8 cellular contexts compared by ENCODE assay signal in the genomic region with DNA sequence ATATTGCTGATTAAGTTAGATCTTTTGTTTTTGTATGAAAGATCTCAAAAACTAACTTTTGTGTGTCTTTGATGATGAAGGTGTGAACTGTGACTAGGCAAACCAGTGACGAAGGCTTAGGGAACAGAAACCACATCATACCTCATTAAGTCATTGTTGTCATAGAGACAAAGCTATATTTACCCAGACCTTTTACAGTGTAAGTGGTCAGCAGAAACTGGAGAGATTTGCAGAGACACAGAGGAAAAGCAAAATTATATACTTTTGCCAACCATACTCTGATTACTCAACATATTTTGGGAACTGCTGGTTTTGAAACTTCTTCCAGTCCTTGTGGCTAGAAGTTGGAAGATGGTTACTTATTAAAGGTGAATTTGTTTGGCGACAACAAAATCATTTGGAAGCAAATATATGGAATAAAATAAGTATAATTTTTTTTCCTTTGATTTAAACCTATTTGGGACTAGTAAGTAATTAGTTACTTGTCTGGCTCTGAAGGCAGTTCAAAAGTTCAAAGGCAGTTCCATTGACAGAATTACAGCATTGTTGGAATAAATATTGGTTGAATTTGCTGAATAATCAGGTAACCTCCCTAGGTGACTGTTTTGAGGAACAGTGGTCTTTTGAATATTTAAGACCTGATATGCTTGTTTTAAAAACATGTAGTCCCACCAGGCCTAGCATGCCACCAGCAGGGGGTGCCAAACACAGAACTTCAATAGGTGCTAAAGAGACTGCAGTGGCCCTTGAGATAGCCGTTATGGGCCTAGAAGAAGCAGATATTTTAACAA.
DNase-seq lines count a peak whose midpoint lies in the region; TF ChIP-seq lines count a peak whose summit lies in the region.

No MANE protein-coding gene starts in this region.

- H3K9me3 ChIP-seq in GM23248 (ENCODE audit: low read depth) (no peaks in the 10 kb centered on the region), adipocyte (ENCODE audit: control insufficient read depth, low read length) (no peaks in the 10 kb centered on the region)

- H3K4me2 ChIP-seq in GM23248 (ENCODE audit: unreplicated experiment) = peak overlapping the region; percentile 30

- peaks cover 10% of the 10 kb centered on the region for H3K4me1 ChIP-seq in GM23248 (ENCODE audit: insufficient read depth)
- peaks cover 26% of the 10 kb centered on the region for H3K4me1 ChIP-seq in adipocyte (ENCODE audit: control insufficient read depth, insufficient read depth, low read length)

- H3K9me2 ChIP-seq in GM23248 (ENCODE audit: insufficient read depth) = no peaks in the 10 kb centered on the region

- no peaks in the 10 kb centered on the region for H3K27me3 ChIP-seq in GM23248 (replicated peaks; ENCODE audit: insufficient read depth)
- no peaks in the 10 kb centered on the region for H3K27me3 ChIP-seq in adipocyte (replicated peaks; ENCODE audit: control insufficient read depth, insufficient read depth, low read length)

- in situ Hi-C loops in GM23248 (cut with MboI) = loop anchor here (25.0 kb wide), 2 partner anchors 437 to 662 kb away; no protein-coding TSS in a partner anchor

- H3K9ac ChIP-seq in GM23248 (peak overlapping the region; percentile 43), adipocyte (ENCODE audit: low read length) (no peak overlapping the region)

- peak overlapping the region; percentile 62 for H3K27ac ChIP-seq in GM23248

- no peak overlapping the region for H2AFZ ChIP-seq in GM23248

- no peaks in the 10 kb centered on the region for H4K20me1 ChIP-seq in GM23248 (ENCODE audit: insufficient read depth)

- peak; percentile 69 for TF ChIP-seq CTCF in GM12864 (IDR thresholded peaks at IDR 0.05; ENCODE audit: low read depth, low read length, missing control alignments)

- no peak overlapping the region for H3K4me3 ChIP-seq in GM12864 (ENCODE audit: low read depth, low read length)
- H3K4me3 ChIP-seq in GM23248 = no peak overlapping the region
- no peak overlapping the region for H3K4me3 ChIP-seq in adipocyte (ENCODE audit: low read length)

- 59 to 63% methylated on average over 3 of the region's 3 CpGs for WGBS in GM23248 (ENCODE audit: low coverage in 1 of 2, low lambda C conversion rate in 2 of 2, missing lambda C conversion rate in 2 of 2), 2 experiments

- DNase-seq in GM12864 (ENCODE audit: low read depth) = peak; percentile 68
- DNase-seq in GM23248 = peak; percentile 82
- DNase-seq in KG1 (lab: John Stamatoyannopoulos, UW) = peak; percentile 85
- peak; percentile 47 for DNase-seq in SW480 (ENCODE audit: low spot score)
- DNase-seq in adipocyte (ENCODE audit: low read depth) = peak; percentile 61
- DNase-seq in iPS DF 19.7 (ENCODE audit: low read depth, low spot score) = peak; percentile 52
- DNase-seq in stimulated activated CD4-positive, alpha-beta T cell treated with anti-CD3 and anti-CD28 coated beads, Interleukin-1b, Interleukin-23, amount 100 ng/mL, for 24 hours (ENCODE audit: low read depth in 4 of 4, low spot score in 1 of 4) = peak; percentile 24 to 50 (median 44)
- no peak for DNase-seq in NCI-H2107 treated with DMSO at 0.1 percent for 48 hours (lab: John Stamatoyannopoulos, UW; ENCODE audit: unreplicated experiment)

- H3K79me2 ChIP-seq in GM23248 (ENCODE audit: insufficient read depth) = no peaks in the 10 kb centered on the region

- no peaks in the 10 kb centered on the region; the same call in 1 of the 2 replicates for H3F3A ChIP-seq in GM23248 (ENCODE audit: insufficient read depth)

- H3K36me3 ChIP-seq in GM23248 (ENCODE audit: low read depth) = no peaks in the 10 kb centered on the region
- H3K36me3 ChIP-seq in adipocyte (ENCODE audit: control insufficient read depth, insufficient read depth, low read length, severe bottlenecking) = no peaks in the 10 kb centered on the region
